In genomic region chr9:125444956-125445506, GRCh38 we compare ENCODE assay signal across 1 cellular context.
TF ChIP-seq lines count a peak whose summit lies in the region.

No MANE protein-coding gene starts in this region.

TF ChIP-seq in GM23338, 12 proteins besides CTCF, POLR2A, EP300 and RAD21 (continued from another document):
- TF ChIP-seq REST (IDR thresholded peaks at IDR 0.05; ENCODE audit: unreplicated experiment), result no peak
- TF ChIP-seq CREB1 (CRISPR knock-in tag; IDR thresholded peaks at IDR 0.05; ENCODE audit: low read depth), result no peak
- no peak for TF ChIP-seq EZH2 (IDR thresholded peaks at IDR 0.05; ENCODE audit: low read depth, unreplicated experiment)
- TF ChIP-seq STAT1 (IDR thresholded peaks at IDR 0.05; ENCODE audit: unreplicated experiment), result no peak
- no peak for TF ChIP-seq ZNF114 (CRISPR knock-in tag; IDR thresholded peaks at IDR 0.05)
- TF ChIP-seq POLR2AphosphoS5 (IDR thresholded peaks at IDR 0.05; ENCODE audit: low read depth), result no peak
- no peak for TF ChIP-seq ZNF331 (CRISPR knock-in tag; IDR thresholded peaks at IDR 0.05; ENCODE audit: low read depth)
- no peak for TF ChIP-seq ZNF462 (CRISPR knock-in tag; IDR thresholded peaks at IDR 0.05)
- no peak for TF ChIP-seq JUNB (IDR thresholded peaks at IDR 0.05; ENCODE audit: unreplicated experiment)
- TF ChIP-seq NANOG (IDR thresholded peaks at IDR 0.05; ENCODE audit: borderline replicate concordance), result no peak
